Comparison of ENCODE assay signal across 8 cellular contexts in genomic region chr2:172427990-172428840, GRCh38. TPM values are rescaled to one million over a fixed set of nuclear protein-coding genes. Genes with fewer than 3 reads are reported as not detected.
DNase-seq lines count a peak whose midpoint lies in the region; ATAC-seq and TF ChIP-seq lines count a peak whose summit lies in the region.

No MANE protein-coding gene starts in this region.

- H3K9me2 ChIP-seq in GM23248 (ENCODE audit: insufficient read depth) = no peaks in the 10 kb centered on the region

- WGBS in GM23248 (ENCODE audit: low coverage in 1 of 2, low lambda C conversion rate in 2 of 2, missing lambda C conversion rate in 2 of 2), 2 experiments = 2 to 3% methylated on average over 50 to 62 of the region's 63 CpGs

- H3K4me3 ChIP-seq in GM23248 (peak overlapping the region; percentile 85), fibroblast of pulmonary artery (replicated peaks; ENCODE audit: low read depth, low read length) (peak overlapping the region; percentile 57)

- in situ Hi-C loops in GM23248 (cut with MboI) = no loop called here

- no peak overlapping the region for H3K27ac ChIP-seq in GM23248

- peaks cover 53% of the 10 kb centered on the region for H3K4me1 Mint-ChIP-seq in activated T-helper 1 cell treated with anti-CD3 and anti-CD28 coated beads, Interleukin-12 subunit alpha, Interleukin-12 subunit beta, Interleukin-2, Interleukin-4 antibody, amounts not matched to agents 30 ng/mL and 10 ng/mL and 1 ng/mL, durations not matched to agents 14 hours and 24 hours and 36 hours (ENCODE audit: low read depth)
- H3K4me1 Mint-ChIP-seq in nephron progenitor cell (peaks cover 17% of the 10 kb centered on the region), type B pancreatic cell (ENCODE audit: unreplicated experiment) (peaks cover 14% of the 10 kb centered on the region)

- no peaks in the 10 kb centered on the region for H3K36me3 ChIP-seq in GM23248 (ENCODE audit: low read depth)

- 0 out of 2 replicates have a peak, but pooled peaks cover 11% of the 10 kb centered on the region for H3K4me1 ChIP-seq in GM23248 (ENCODE audit: insufficient read depth)

- H2AFZ ChIP-seq in GM23248 = peak overlapping the region; percentile 95

- H4K20me1 ChIP-seq in GM23248 (ENCODE audit: insufficient read depth) = no peaks in the 10 kb centered on the region

- no peak for ATAC-seq in GM19328 (IDR thresholded peaks at IDR 0.05; ENCODE audit: unreplicated experiment)
- ATAC-seq in GM19467 (IDR thresholded peaks at IDR 0.05; ENCODE audit: unreplicated experiment) = no peak

- peak overlapping the region; percentile 67 for H3K9ac ChIP-seq in GM23248

- peaks cover 12% of the 10 kb centered on the region for H3F3A ChIP-seq in GM23248 (ENCODE audit: insufficient read depth)

- no peaks in the 10 kb centered on the region for H3K27me3 ChIP-seq in GM23248 (replicated peaks; ENCODE audit: insufficient read depth)

- no peak for TF ChIP-seq CTCF in fibroblast of pulmonary artery (IDR thresholded peaks at IDR 0.05; ENCODE audit: low read length, missing control alignments)
- no peak for TF ChIP-seq CTCF in nephron progenitor cell (IDR thresholded peaks at IDR 0.05)
- TF ChIP-seq CTCF in type B pancreatic cell (conservative IDR thresholded peaks at IDR 0.05) = no peak

- peaks cover 32% of the 10 kb centered on the region for H3K79me2 ChIP-seq in GM23248 (ENCODE audit: insufficient read depth)

- DNase-seq in GM23248 (peak; percentile 60), NCI-H748 treated with DMSO at 0.1 percent for 48 hours (lab: John Stamatoyannopoulos, UW) (peak; percentile 63), fibroblast of pulmonary artery (ENCODE audit: low read depth) (no peak), nephron progenitor cell (peak; percentile 52), type B pancreatic cell (ENCODE audit: extremely low spot score, unreplicated experiment) (peak; percentile 70)
- no peak for DNase-seq in activated T-helper 1 cell treated with anti-CD3 and anti-CD28 coated beads, Interleukin-12 subunit alpha, Interleukin-12 subunit beta, Interleukin-2, Interleukin-4 antibody, amounts not matched to agents 30 ng/mL and 10 ng/mL and 1 ng/mL, durations not matched to agents 14 hours and 24 hours and 36 hours (ENCODE audit: low spot score)

- peaks cover 13% of the 10 kb centered on the region for H3K36me3 Mint-ChIP-seq in activated T-helper 1 cell treated with anti-CD3 and anti-CD28 coated beads, Interleukin-12 subunit alpha, Interleukin-12 subunit beta, Interleukin-2, Interleukin-4 antibody, amounts not matched to agents 30 ng/mL and 10 ng/mL and 1 ng/mL, durations not matched to agents 14 hours and 24 hours and 36 hours (ENCODE audit: low read depth)
- H3K36me3 Mint-ChIP-seq in nephron progenitor cell (ENCODE audit: low read depth) (no peaks in the 10 kb centered on the region), type B pancreatic cell (no peaks in the 10 kb centered on the region)

- H3K27ac Mint-ChIP-seq in activated T-helper 1 cell treated with anti-CD3 and anti-CD28 coated beads, Interleukin-12 subunit alpha, Interleukin-12 subunit beta, Interleukin-2, Interleukin-4 antibody, amounts not matched to agents 30 ng/mL and 10 ng/mL and 1 ng/mL, durations not matched to agents 14 hours and 24 hours and 36 hours = no peak overlapping the region
- no peak overlapping the region for H3K27ac Mint-ChIP-seq in nephron progenitor cell
- peak overlapping the region; percentile 75 for H3K27ac Mint-ChIP-seq in type B pancreatic cell

- intact Hi-C loops in activated T-helper 1 cell treated with anti-CD3 and anti-CD28 coated beads, Interleukin-12 subunit alpha, Interleukin-12 subunit beta, Interleukin-2, Interleukin-4 antibody, amounts not matched to agents 30 ng/mL and 10 ng/mL and 1 ng/mL, durations not matched to agents 14 hours and 24 hours and 36 hours (cut with micrococcal nuclease) = loop anchor here (1.0 to 5.0 kb wide), 6 partner anchors 9 to 505 kb away; partner anchors contain the start of gene HAT1

- H3K4me2 ChIP-seq in GM23248 (ENCODE audit: unreplicated experiment) = peak overlapping the region; percentile 99

- peaks cover 34% of the 10 kb centered on the region for H3K27me3 Mint-ChIP-seq in activated T-helper 1 cell treated with anti-CD3 and anti-CD28 coated beads, Interleukin-12 subunit alpha, Interleukin-12 subunit beta, Interleukin-2, Interleukin-4 antibody, amounts not matched to agents 30 ng/mL and 10 ng/mL and 1 ng/mL, durations not matched to agents 14 hours and 24 hours and 36 hours (ENCODE audit: insufficient read depth)
- H3K27me3 Mint-ChIP-seq in nephron progenitor cell (ENCODE audit: low read depth, poor library complexity) (peaks cover 55% of the 10 kb centered on the region), type B pancreatic cell (peaks cover 55% of the 10 kb centered on the region)

- H3K4me3 Mint-ChIP-seq in activated T-helper 1 cell treated with anti-CD3 and anti-CD28 coated beads, Interleukin-12 subunit alpha, Interleukin-12 subunit beta, Interleukin-2, Interleukin-4 antibody, amounts not matched to agents 30 ng/mL and 10 ng/mL and 1 ng/mL, durations not matched to agents 14 hours and 24 hours and 36 hours = peak overlapping the region; percentile 81
- H3K4me3 Mint-ChIP-seq in nephron progenitor cell (peak overlapping the region; percentile 86), type B pancreatic cell (peak overlapping the region; percentile 85)

- no peaks in the 10 kb centered on the region for H3K9me3 ChIP-seq in GM23248 (ENCODE audit: low read depth)

- H3K9me3 Mint-ChIP-seq in activated T-helper 1 cell treated with anti-CD3 and anti-CD28 coated beads, Interleukin-12 subunit alpha, Interleukin-12 subunit beta, Interleukin-2, Interleukin-4 antibody, amounts not matched to agents 30 ng/mL and 10 ng/mL and 1 ng/mL, durations not matched to agents 14 hours and 24 hours and 36 hours = no peaks in the 10 kb centered on the region
- H3K9me3 Mint-ChIP-seq in nephron progenitor cell = no peaks in the 10 kb centered on the region
- H3K9me3 Mint-ChIP-seq in type B pancreatic cell = no peaks in the 10 kb centered on the region

RNA-seq across cellular contexts. Expression of gene ITGA6, which starts 0.8 kb away (rescaled TPM):
- 45.4 and 47.7 TPM in 2 replicates for total RNA-seq in GM23248 (2014; rRNA removed; shearing (Covaris generic))
- 18.9 and 20.3 TPM in 2 replicates for polyA plus RNA-seq in GM23248 (2016; fragmentation: Nextera tagmentation; extraction: Ambion mirVana)
- 1.9 TPM in 2 replicates for total RNA-seq in activated T-helper 1 cell treated with anti-CD3 and anti-CD28 coated beads, Interleukin-12 subunit alpha, Interleukin-12 subunit beta, Interleukin-2, Interleukin-4 antibody, amounts not matched to agents 30 ng/mL and 10 ng/mL and 1 ng/mL, durations not matched to agents 14 hours and 24 hours and 36 hours
- 26.1 and 38.7 TPM in 2 replicates for total RNA-seq in type B pancreatic cell (ENCODE audit: low replicate concordance)

Comparison
In these comparisons a context has a peak if more than half of its experiments do, and no peak if none do; other contexts are left out.
1. DNase-seq: peak in GM23248 (single experiment), NCI-H748 treated with DMSO at 0.1 percent for 48 hours (single experiment), nephron progenitor cell (single experiment) and type B pancreatic cell (single experiment); none in activated T-helper 1 cell treated with anti-CD3 and anti-CD28 coated beads, Interleukin-12 subunit alpha, Interleukin-12 subunit beta, Interleukin-2, Interleukin-4 antibody, amounts not matched to agents 30 ng/mL and 10 ng/mL and 1 ng/mL, durations not matched to agents 14 hours and 24 hours and 36 hours (single experiment) and fibroblast of pulmonary artery (single experiment).
2. Peak in every context shown above with its lines, with median percentiles within 50 percentile points of each other: H3K4me3 Mint-ChIP-seq.